Comparison of ENCODE assay signal across 14 cellular contexts in the genomic region with DNA sequence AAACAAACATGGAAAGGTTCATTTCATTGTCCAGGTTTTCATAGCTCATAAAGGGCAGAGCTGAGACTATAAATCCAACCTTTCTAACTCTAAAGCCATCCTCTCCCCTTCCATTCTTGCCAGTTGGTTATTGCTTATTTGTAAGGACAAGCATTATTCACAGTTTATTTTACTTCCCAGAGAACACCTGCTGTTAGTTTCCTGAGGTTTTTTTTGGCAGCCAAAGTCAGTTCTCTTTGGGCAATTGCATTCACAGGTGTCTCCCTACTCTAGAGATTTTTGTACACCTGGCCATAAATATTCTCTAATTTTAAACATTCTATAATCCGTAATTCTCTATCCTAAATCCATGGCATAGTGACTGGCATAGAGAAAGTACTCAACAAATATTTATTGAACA.
A peak's percentile ranks its signal among the peaks of the same experiment; 100 is the strongest.
DNase-seq lines count a peak whose midpoint lies in the region; ATAC-seq and TF ChIP-seq lines count a peak whose summit lies in the region.
"Had no signal": no experiment of that assay in that cellular context is flagged by ENCODE, and none has a peak within 500 bp of the region (broad histone marks: within the 10 kb centered on the region; RNA-seq: fewer than 3 reads in every experiment).

No MANE protein-coding gene starts in this region.

- H3K27ac Mint-ChIP-seq in WTC11: no peak overlapping the region
- H3K27ac Mint-ChIP-seq: CD8-positive, alpha-beta memory T cell; T-helper 2 cell treated with Interferon-gamma antibody and Interleukin-4, amounts not matched to agents 5 μg/mL and 100 μg/mL, for 36 hours had no signal

- ATAC-seq in WTC11: no peak
- ATAC-seq: GM12878, PC-3 had no signal

- no peaks in the 10 kb centered on the region for H3K27me3 Mint-ChIP-seq in WTC11 (ENCODE audit: low read depth)
- H3K27me3 Mint-ChIP-seq: CD8-positive, alpha-beta memory T cell had no signal

- CTCF ChIA-PET in WTC11 (lab: Charles Lee): no interaction called here

- H3K4me3 Mint-ChIP-seq in WTC11: no peak overlapping the region
- H3K4me3 Mint-ChIP-seq: CD8-positive, alpha-beta memory T cell; T-helper 2 cell treated with Interferon-gamma antibody and Interleukin-4, amounts not matched to agents 5 μg/mL and 100 μg/mL, for 36 hours had no signal

- H3K9me3 Mint-ChIP-seq in WTC11: peaks cover 15% of the 10 kb centered on the region

- no peak for TF ChIP-seq CTCF in WTC11 (IDR thresholded peaks at IDR 0.05)

- peaks cover 18% of the 10 kb centered on the region for H3K4me1 Mint-ChIP-seq in WTC11
- H3K4me1 Mint-ChIP-seq: CD8-positive, alpha-beta memory T cell had no signal

- DNase-seq in NCI-H1436 treated with DMSO at 0.1 percent for 48 hours (lab: John Stamatoyannopoulos, UW): peak; percentile 8
- no peak for DNase-seq in NCI-H1436 (lab: John Stamatoyannopoulos, UW)
- peak; percentile 82 for DNase-seq in NCI-H1092 treated with DMSO at 0.1 percent for 48 hours (lab: John Stamatoyannopoulos, UW)
- DNase-seq in NCI-H2196 treated with DMSO at 0.1 percent for 48 hours (lab: John Stamatoyannopoulos, UW; ENCODE audit: unreplicated experiment): peak; percentile 36
- peak; percentile 92 for DNase-seq in SHP77 treated with DMSO at 0.1 percent for 48 hours (lab: John Stamatoyannopoulos, UW)
- DNase-seq in WTC11 (ENCODE audit: low spot score): no peak
- no peak for DNase-seq in HuH-7 (ENCODE audit: low spot score)
- no peak for DNase-seq in activated CD4-positive, alpha-beta T cell treated with anti-CD3 and anti-CD28 coated beads, Interleukin-2, amount 50 U/mL, for 1 hour
- DNase-seq: CD8-positive, alpha-beta memory T cell; NCI-H2227 treated with DMSO at 0.1 percent for 48 hours; NCI-H526 treated with DMSO at 0.1 percent for 48 hours; PC-3 had no signal

- POLR2A ChIA-PET in WTC11 (lab: Charles Lee): no interaction called here

- H3K36me3 Mint-ChIP-seq in WTC11: no peaks in the 10 kb centered on the region
- H3K36me3 Mint-ChIP-seq: CD8-positive, alpha-beta memory T cell had no signal

TF ChIP-seq in WTC11, 78 proteins besides CTCF, POLR2A, EP300 and RAD21:
- TF ChIP-seq NFYB (CRISPR knock-in tag; conservative IDR thresholded peaks at IDR 0.05; ENCODE audit: low read depth) (no peak), RELA (CRISPR knock-in tag; IDR thresholded peaks at IDR 0.05; ENCODE audit: borderline replicate concordance) (no peak), GRHL2 (CRISPR knock-in tag; IDR thresholded peaks at IDR 0.05; ENCODE audit: insufficient replicate concordance, severe bottlenecking) (no peak)
- TF ChIP-seq, protein P1, sequence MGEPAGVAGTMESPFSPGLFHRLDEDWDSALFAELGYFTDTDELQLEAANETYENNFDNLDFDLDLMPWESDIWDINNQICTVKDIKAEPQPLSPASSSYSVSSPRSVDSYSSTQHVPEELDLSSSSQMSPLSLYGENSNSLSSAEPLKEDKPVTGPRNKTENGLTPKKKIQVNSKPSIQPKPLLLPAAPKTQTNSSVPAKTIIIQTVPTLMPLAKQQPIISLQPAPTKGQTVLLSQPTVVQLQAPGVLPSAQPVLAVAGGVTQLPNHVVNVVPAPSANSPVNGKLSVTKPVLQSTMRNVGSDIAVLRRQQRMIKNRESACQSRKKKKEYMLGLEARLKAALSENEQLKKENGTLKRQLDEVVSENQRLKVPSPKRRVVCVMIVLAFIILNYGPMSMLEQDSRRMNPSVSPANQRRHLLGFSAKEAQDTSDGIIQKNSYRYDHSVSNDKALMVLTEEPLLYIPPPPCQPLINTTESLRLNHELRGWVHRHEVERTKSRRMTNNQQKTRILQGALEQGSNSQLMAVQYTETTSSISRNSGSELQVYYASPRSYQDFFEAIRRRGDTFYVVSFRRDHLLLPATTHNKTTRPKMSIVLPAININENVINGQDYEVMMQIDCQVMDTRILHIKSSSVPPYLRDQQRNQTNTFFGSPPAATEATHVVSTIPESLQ (CRISPR knock-in tag; IDR thresholded peaks at IDR 0.05): no peak

Comparison
In these comparisons a context has a peak if more than half of its experiments do, and no peak if none do; other contexts are left out.
1. DNase-seq: peak in NCI-H1436 treated with DMSO at 0.1 percent for 48 hours (single experiment), NCI-H1092 treated with DMSO at 0.1 percent for 48 hours (single experiment), NCI-H2196 treated with DMSO at 0.1 percent for 48 hours (single experiment) and SHP77 treated with DMSO at 0.1 percent for 48 hours (single experiment); none in NCI-H1436 (single experiment), WTC11 (single experiment), HuH-7 (single experiment) and activated CD4-positive, alpha-beta T cell treated with anti-CD3 and anti-CD28 coated beads, Interleukin-2, amount 50 U/mL, for 1 hour (single experiment).